Comparison of ENCODE assay signal across 1 cellular context in genomic region chr1:7476861-7477534, GRCh38.
TF ChIP-seq lines count a peak whose summit lies in the region.

No MANE protein-coding gene starts in this region.

TF ChIP-seq in IMR-90, 13 proteins besides CTCF, POLR2A, EP300 and RAD21 (continued from another document):
- no peak for TF ChIP-seq ELK1 (IDR thresholded peaks at IDR 0.05; ENCODE audit: borderline replicate concordance, low read depth, low read length)
